In the genomic region with DNA sequence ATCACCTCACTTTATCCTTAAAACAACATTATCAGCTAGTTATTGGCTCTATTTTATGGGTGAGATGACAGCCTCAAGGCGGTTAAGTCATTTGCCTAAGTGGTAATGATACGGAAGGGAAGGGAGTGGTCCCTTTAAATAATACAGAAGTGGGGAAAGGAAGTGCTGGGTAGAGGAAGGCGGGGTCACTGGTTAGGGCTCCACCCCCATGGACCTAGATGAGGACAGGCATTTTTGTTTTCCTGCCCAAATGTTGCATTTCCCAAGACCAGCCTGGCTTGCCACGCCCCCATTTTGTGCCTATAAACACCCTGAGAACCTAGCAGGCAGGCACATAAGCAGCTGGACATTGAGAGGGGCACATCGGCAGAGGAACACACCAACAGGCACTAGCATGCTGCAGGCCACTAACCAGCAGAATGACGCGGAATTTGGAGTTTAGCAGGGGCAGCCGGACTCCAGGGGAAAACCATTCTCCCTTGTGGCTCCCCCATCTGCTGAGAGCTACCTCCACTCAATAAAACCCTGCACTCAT, we compare ENCODE assay signal across 8 cellular contexts.
DNase-seq lines count a peak whose midpoint lies in the region; ATAC-seq and TF ChIP-seq lines count a peak whose summit lies in the region.

No MANE protein-coding gene starts in this region.

- no peaks in the 10 kb centered on the region for H3K36me3 Mint-ChIP-seq in activated CD4-positive, alpha-beta T cell treated with anti-CD3 and anti-CD28 coated beads, Interleukin-2, amount 10 ng/mL, durations not matched to agents 7 days and 5 days (ENCODE audit: low read depth)

- H3K36me3 ChIP-seq in DND-41 (ENCODE audit: insufficient read depth, low read length), result no peaks in the 10 kb centered on the region
- no peaks in the 10 kb centered on the region for H3K36me3 ChIP-seq in neuron (ENCODE audit: insufficient read depth, low read length)

- H2AFZ ChIP-seq in DND-41 (ENCODE audit: low read depth, low read length) (no peak overlapping the region), neuron (ENCODE audit: low read depth, low read length) (no peak overlapping the region)

- H3K27me3 ChIP-seq in DND-41 (ENCODE audit: insufficient read depth, low read length, poor library complexity), result peaks cover 29% of the 10 kb centered on the region
- H3K27me3 ChIP-seq in dorsolateral prefrontal cortex, result no peaks in the 10 kb centered on the region
- H3K27me3 ChIP-seq in neuron (ENCODE audit: insufficient read depth, low read length), result no peaks in the 10 kb centered on the region

- H3K4me3 ChIP-seq in DND-41 (ENCODE audit: low read depth in 1 of 2, low read length in 2 of 2), result no peak overlapping the region
- peak overlapping the region; percentile 3 to 69 (median 49) for H3K4me3 ChIP-seq in dorsolateral prefrontal cortex
- peak overlapping the region; percentile 6 for H3K4me3 ChIP-seq in neuron (ENCODE audit: low read length)

- no peak overlapping the region for H3K27ac Mint-ChIP-seq in activated CD4-positive, alpha-beta T cell treated with anti-CD3 and anti-CD28 coated beads, Interleukin-2, amount 10 ng/mL, durations not matched to agents 7 days and 5 days

- H3K4me3 Mint-ChIP-seq in activated CD4-positive, alpha-beta T cell treated with anti-CD3 and anti-CD28 coated beads, Interleukin-2, amount 10 ng/mL, durations not matched to agents 7 days and 5 days, result no peak overlapping the region

- POLR2A ChIA-PET in RWPE1 (lab: Yijun Ruan, JAX; ENCODE audit: low non-redundant PET), result no interaction called here
- POLR2A ChIA-PET in activated CD4-positive, alpha-beta T cell treated with anti-CD3 and anti-CD28 coated beads, Interleukin-2, amount 10 ng/mL, durations not matched to agents 7 days and 5 days (lab: Charles Lee), result no interaction called here

- ATAC-seq in DND-41 (ENCODE audit: insufficient read depth, low read depth) (0 out of 3 replicates have a peak, but pooled peaks have one; percentile 37), GM18873 (IDR thresholded peaks at IDR 0.05; ENCODE audit: low FRiP score, unreplicated experiment) (no peak)

- H3K27me3 Mint-ChIP-seq in activated CD4-positive, alpha-beta T cell treated with anti-CD3 and anti-CD28 coated beads, Interleukin-2, amount 10 ng/mL, durations not matched to agents 7 days and 5 days, result peaks cover 21% of the 10 kb centered on the region

- H3K79me2 ChIP-seq in DND-41 (ENCODE audit: insufficient read depth, low read length), result no peaks in the 10 kb centered on the region

- peaks cover under 1% of the 10 kb centered on the region for H3K9me3 Mint-ChIP-seq in activated CD4-positive, alpha-beta T cell treated with anti-CD3 and anti-CD28 coated beads, Interleukin-2, amount 10 ng/mL, durations not matched to agents 7 days and 5 days

- H3K9ac ChIP-seq in DND-41 (ENCODE audit: low read depth, low read length), result no peak overlapping the region

- no peaks in the 10 kb centered on the region for H3K4me1 ChIP-seq in DND-41 (ENCODE audit: insufficient read depth, low read length)
- peaks cover 15% of the 10 kb centered on the region for H3K4me1 ChIP-seq in neuron (ENCODE audit: insufficient read depth, low read length)

- H3K4me1 Mint-ChIP-seq in activated CD4-positive, alpha-beta T cell treated with anti-CD3 and anti-CD28 coated beads, Interleukin-2, amount 10 ng/mL, durations not matched to agents 7 days and 5 days, result peaks cover 4% of the 10 kb centered on the region

- intact Hi-C loops in dorsolateral prefrontal cortex (cut with DNase I), result loop anchor here in 1 of 2 donors (2.0 kb wide), 1 partner anchor 101 kb away; a partner anchor contains a TSS

- no peak for DNase-seq in DND-41
- peak; percentile 95 for DNase-seq in MV-4-11 (lab: John Stamatoyannopoulos, UW)
- DNase-seq in dorsolateral prefrontal cortex, result peak; percentile 14 to 76 (median 64)
- no peak for DNase-seq in RWPE1 (ENCODE audit: low spot score)
- no peak for DNase-seq in activated CD4-positive, alpha-beta T cell treated with anti-CD3 and anti-CD28 coated beads, Interleukin-2, amount 10 ng/mL, durations not matched to agents 7 days and 5 days
- DNase-seq in stimulated activated CD4-positive, alpha-beta T cell treated with anti-CD3 and anti-CD28 coated beads, Interleukin-1b, Interleukin-23, amount 100 ng/mL, for 48 hours, result no peak

- H3K9me3 ChIP-seq in DND-41 (ENCODE audit: insufficient read depth, low read length, severe bottlenecking), result no peaks in the 10 kb centered on the region
- no peaks in the 10 kb centered on the region for H3K9me3 ChIP-seq in neuron (ENCODE audit: low read length)

- no peak overlapping the region for H3K4me2 ChIP-seq in DND-41 (ENCODE audit: insufficient read depth, low read length)

- no peak for TF ChIP-seq CTCF in DND-41 (IDR thresholded peaks at IDR 0.05; ENCODE audit: borderline replicate concordance, extremely low read depth, low read length, poor library complexity, severe bottlenecking)
- no peak for TF ChIP-seq CTCF in dorsolateral prefrontal cortex (IDR thresholded peaks at IDR 0.05 in 54 of 56, conservative IDR thresholded peaks at IDR 0.05 in 2 of 56; ENCODE audit: low read depth in 1 of 56, partially characterized antibody in 56 of 56)
- TF ChIP-seq CTCF in RWPE1 (conservative IDR thresholded peaks at IDR 0.05; ENCODE audit: low read depth), result no peak

- H3K27ac ChIP-seq in DND-41 (ENCODE audit: low read length) (no peak overlapping the region), dorsolateral prefrontal cortex (peak overlapping the region; percentile 34 to 91 (median 81)), RWPE1 (no peak overlapping the region)

- H4K20me1 ChIP-seq in DND-41 (ENCODE audit: insufficient read depth, low read length), result no peaks in the 10 kb centered on the region

- CTCF ChIA-PET in RWPE1 (lab: Yijun Ruan, JAX), result no interaction called here
- CTCF ChIA-PET in activated CD4-positive, alpha-beta T cell treated with anti-CD3 and anti-CD28 coated beads, Interleukin-2, amount 10 ng/mL, durations not matched to agents 7 days and 5 days (lab: Charles Lee), result no interaction called here

Comparison
In these comparisons a context has a peak if more than half of its experiments do, and no peak if none do; other contexts are left out.
1. DNase-seq: peak in MV-4-11 (single experiment) and dorsolateral prefrontal cortex (10 of 10); none in DND-41 (single experiment), RWPE1 (single experiment), activated CD4-positive, alpha-beta T cell treated with anti-CD3 and anti-CD28 coated beads, Interleukin-2, amount 10 ng/mL, durations not matched to agents 7 days and 5 days (single experiment) and stimulated activated CD4-positive, alpha-beta T cell treated with anti-CD3 and anti-CD28 coated beads, Interleukin-1b, Interleukin-23, amount 100 ng/mL, for 48 hours (single experiment).
2. H3K27ac ChIP-seq: peak in dorsolateral prefrontal cortex (59 of 59); none in DND-41 (single experiment) and RWPE1 (single experiment).
3. H3K4me3 ChIP-seq: peak in dorsolateral prefrontal cortex (59 of 59) and neuron (single experiment); none in DND-41 (0 of 2).